ENCODE assay signal across 1 cellular context in the genomic region with DNA sequence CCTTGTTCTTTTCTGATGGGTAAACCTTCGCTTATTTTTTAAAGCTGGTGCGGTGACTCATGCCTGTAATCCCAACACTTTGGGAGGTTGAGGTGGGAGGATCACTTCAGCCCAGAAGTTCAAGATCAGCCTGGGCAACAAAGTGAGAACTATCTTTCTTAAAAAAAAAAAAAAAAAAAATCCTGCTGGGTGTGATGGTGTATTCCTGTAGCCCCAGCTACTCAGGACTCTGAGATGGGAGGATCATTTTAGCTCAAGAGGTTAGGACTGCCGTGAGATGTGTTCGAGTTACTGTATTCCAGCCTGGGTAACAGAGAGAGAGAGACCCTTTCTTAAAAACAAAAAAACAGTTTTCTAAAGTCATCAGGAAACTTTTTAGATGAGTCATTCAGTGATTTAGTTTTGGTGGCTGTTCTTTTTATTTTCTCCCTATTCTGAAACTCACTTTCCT.
TF ChIP-seq lines count a peak whose summit lies in the region.

No MANE protein-coding gene starts in this region.

TF ChIP-seq in HEK293, 187 proteins besides CTCF, POLR2A, EP300 and RAD21 (continued from another document):
- TF ChIP-seq, protein P1, sequence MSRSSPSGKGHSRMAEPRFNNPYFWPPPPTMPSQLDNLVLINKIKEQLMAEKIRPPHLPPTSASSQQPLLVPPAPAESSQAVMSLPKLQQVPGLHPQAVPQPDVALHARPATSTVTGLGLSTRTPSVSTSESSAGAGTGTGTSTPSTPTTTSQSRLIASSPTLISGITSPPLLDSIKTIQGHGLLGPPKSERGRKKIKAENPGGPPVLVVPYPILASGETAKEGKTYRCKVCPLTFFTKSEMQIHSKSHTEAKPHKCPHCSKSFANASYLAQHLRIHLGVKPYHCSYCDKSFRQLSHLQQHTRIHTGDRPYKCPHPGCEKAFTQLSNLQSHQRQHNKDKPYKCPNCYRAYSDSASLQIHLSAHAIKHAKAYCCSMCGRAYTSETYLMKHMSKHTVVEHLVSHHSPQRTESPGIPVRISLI (tag by site-specific recombination; IDR thresholded peaks at IDR 0.05): peak; percentile 88
- TF ChIP-seq MEIS1 (CRISPR knock-in tag; IDR thresholded peaks at IDR 0.05; ENCODE audit: borderline replicate concordance): no peak
- no peak for TF ChIP-seq ZNF792 (tag by site-specific recombination; IDR thresholded peaks at IDR 0.05)
- no peak for TF ChIP-seq ZNF747 (tag by site-specific recombination; IDR thresholded peaks at IDR 0.05)
- TF ChIP-seq ZFP37 (tag by site-specific recombination; IDR thresholded peaks at IDR 0.05): no peak
- TF ChIP-seq ZNF433 (tag by site-specific recombination; IDR thresholded peaks at IDR 0.05; ENCODE audit: low read depth): no peak
- no peak for TF ChIP-seq KLF1 (tag by site-specific recombination; IDR thresholded peaks at IDR 0.05)
- no peak for TF ChIP-seq ZNF624 (tag by site-specific recombination; IDR thresholded peaks at IDR 0.05)
- no peak for TF ChIP-seq ZNF175 (tag by site-specific recombination; IDR thresholded peaks at IDR 0.05)
- TF ChIP-seq, protein P2, sequence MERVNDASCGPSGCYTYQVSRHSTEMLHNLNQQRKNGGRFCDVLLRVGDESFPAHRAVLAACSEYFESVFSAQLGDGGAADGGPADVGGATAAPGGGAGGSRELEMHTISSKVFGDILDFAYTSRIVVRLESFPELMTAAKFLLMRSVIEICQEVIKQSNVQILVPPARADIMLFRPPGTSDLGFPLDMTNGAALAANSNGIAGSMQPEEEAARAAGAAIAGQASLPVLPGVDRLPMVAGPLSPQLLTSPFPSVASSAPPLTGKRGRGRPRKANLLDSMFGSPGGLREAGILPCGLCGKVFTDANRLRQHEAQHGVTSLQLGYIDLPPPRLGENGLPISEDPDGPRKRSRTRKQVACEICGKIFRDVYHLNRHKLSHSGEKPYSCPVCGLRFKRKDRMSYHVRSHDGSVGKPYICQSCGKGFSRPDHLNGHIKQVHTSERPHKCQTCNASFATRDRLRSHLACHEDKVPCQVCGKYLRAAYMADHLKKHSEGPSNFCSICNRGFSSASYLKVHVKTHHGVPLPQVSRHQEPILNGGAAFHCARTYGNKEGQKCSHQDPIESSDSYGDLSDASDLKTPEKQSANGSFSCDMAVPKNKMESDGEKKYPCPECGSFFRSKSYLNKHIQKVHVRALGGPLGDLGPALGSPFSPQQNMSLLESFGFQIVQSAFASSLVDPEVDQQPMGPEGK (tag by site-specific recombination; IDR thresholded peaks at IDR 0.05): no peak
- no peak for TF ChIP-seq ZBTB8A (tag by site-specific recombination; IDR thresholded peaks at IDR 0.05)
- TF ChIP-seq, protein P3, sequence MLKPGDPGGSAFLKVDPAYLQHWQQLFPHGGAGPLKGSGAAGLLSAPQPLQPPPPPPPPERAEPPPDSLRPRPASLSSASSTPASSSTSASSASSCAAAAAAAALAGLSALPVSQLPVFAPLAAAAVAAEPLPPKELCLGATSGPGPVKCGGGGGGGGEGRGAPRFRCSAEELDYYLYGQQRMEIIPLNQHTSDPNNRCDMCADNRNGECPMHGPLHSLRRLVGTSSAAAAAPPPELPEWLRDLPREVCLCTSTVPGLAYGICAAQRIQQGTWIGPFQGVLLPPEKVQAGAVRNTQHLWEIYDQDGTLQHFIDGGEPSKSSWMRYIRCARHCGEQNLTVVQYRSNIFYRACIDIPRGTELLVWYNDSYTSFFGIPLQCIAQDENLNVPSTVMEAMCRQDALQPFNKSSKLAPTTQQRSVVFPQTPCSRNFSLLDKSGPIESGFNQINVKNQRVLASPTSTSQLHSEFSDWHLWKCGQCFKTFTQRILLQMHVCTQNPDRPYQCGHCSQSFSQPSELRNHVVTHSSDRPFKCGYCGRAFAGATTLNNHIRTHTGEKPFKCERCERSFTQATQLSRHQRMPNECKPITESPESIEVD (tag by site-specific recombination; IDR thresholded peaks at IDR 0.05): peak; percentile 57
- no peak for TF ChIP-seq ZNF654 (tag by site-specific recombination; IDR thresholded peaks at IDR 0.05; ENCODE audit: low read depth)
- TF ChIP-seq GLI2 (tag by site-specific recombination; IDR thresholded peaks at IDR 0.05; ENCODE audit: borderline replicate concordance, low read depth): no peak
- TF ChIP-seq ZNF138 (tag by site-specific recombination; IDR thresholded peaks at IDR 0.05; ENCODE audit: borderline replicate concordance): no peak
- TF ChIP-seq ZNF664 (tag by site-specific recombination; IDR thresholded peaks at IDR 0.05): no peak
- TF ChIP-seq ZNF596 (tag by site-specific recombination; IDR thresholded peaks at IDR 0.05): no peak
- no peak for TF ChIP-seq SETDB1 (IDR thresholded peaks at IDR 0.05; ENCODE audit: insufficient read length, low read length)
- TF ChIP-seq GLIS2 (tag by site-specific recombination; IDR thresholded peaks at IDR 0.05): no peak
- TF ChIP-seq, protein P4, sequence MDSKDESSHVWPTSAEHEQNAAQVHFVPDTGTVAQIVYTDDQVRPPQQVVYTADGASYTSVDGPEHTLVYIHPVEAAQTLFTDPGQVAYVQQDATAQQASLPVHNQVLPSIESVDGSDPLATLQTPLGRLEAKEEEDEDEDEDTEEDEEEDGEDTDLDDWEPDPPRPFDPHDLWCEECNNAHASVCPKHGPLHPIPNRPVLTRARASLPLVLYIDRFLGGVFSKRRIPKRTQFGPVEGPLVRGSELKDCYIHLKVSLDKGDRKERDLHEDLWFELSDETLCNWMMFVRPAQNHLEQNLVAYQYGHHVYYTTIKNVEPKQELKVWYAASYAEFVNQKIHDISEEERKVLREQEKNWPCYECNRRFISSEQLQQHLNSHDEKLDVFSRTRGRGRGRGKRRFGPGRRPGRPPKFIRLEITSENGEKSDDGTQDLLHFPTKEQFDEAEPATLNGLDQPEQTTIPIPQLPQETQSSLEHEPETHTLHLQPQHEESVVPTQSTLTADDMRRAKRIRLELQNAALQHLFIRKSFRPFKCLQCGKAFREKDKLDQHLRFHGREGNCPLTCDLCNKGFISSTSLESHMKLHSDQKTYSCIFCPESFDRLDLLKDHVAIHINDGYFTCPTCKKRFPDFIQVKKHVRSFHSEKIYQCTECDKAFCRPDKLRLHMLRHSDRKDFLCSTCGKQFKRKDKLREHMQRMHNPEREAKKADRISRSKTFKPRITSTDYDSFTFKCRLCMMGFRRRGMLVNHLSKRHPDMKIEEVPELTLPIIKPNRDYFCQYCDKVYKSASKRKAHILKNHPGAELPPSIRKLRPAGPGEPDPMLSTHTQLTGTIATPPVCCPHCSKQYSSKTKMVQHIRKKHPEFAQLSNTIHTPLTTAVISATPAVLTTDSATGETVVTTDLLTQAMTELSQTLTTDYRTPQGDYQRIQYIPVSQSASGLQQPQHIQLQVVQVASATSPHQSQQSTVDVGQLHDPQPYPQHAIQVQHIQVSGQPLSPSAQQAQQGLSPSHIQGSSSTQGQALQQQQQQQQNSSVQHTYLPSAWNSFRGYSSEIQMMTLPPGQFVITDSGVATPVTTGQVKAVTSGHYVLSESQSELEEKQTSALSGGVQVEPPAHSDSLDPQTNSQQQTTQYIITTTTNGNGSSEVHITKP (tag by site-specific recombination; IDR thresholded peaks at IDR 0.05): peak; percentile 36; the same call in 1 of the 2 replicates
- no peak for TF ChIP-seq ZNF394 (tag by site-specific recombination; IDR thresholded peaks at IDR 0.05; ENCODE audit: borderline replicate concordance)
- TF ChIP-seq ZNF707 (tag by site-specific recombination; IDR thresholded peaks at IDR 0.05): no peak
- TF ChIP-seq PRDM1 (tag by site-specific recombination; IDR thresholded peaks at IDR 0.05): 0 out of 2 replicates have a peak, but pooled peaks have one; percentile 7
TF ChIP-seq in HEK293: peak in this region for 5.
